ENCODE assay signal across 11 cellular contexts in genomic region chrX:23900220-23900797, GRCh38. TPM values are rescaled to one million over a fixed set of nuclear protein-coding genes. Genes with fewer than 3 reads are reported as not detected.
A peak's percentile ranks its signal among the peaks of the same experiment; 100 is the strongest.
DNase-seq lines count a peak whose midpoint lies in the region; ATAC-seq and TF ChIP-seq lines count a peak whose summit lies in the region.
"Had no signal": no experiment of that assay in that cellular context is flagged by ENCODE, and none has a peak within 500 bp of the region (broad histone marks: within the 10 kb centered on the region; RNA-seq: fewer than 3 reads in every experiment).

No MANE protein-coding gene starts in this region.

- H3K36me3 ChIP-seq in SJSA1: no peaks in the 10 kb centered on the region
- H3K36me3 ChIP-seq in left ventricle myocardium inferior: no peaks in the 10 kb centered on the region
- no peaks in the 10 kb centered on the region for H3K36me3 ChIP-seq in stomach
- H3K36me3 ChIP-seq: prostate gland had no signal

- no peaks in the 10 kb centered on the region for H3K27me3 Mint-ChIP-seq in effector memory CD8-positive, alpha-beta T cell

- ATAC-seq in HG02884 (IDR thresholded peaks at IDR 0.05; ENCODE audit: unreplicated experiment): no peak
- ATAC-seq in effector memory CD8-positive, alpha-beta T cell (replicated peaks): no peak

- no peak for TF ChIP-seq POLR2A in stomach (IDR thresholded peaks at IDR 0.05)

- peaks cover 52% of the 10 kb centered on the region for H3K4me1 ChIP-seq in SJSA1 (replicated peaks)
- H3K4me1 ChIP-seq in left ventricle myocardium inferior: peaks cover 35% of the 10 kb centered on the region
- peaks cover 0 to 52% (median 17%) of the 10 kb centered on the region in 4 donors for H3K4me1 ChIP-seq in stomach
- H3K4me1 ChIP-seq: prostate gland had no signal

- no peaks in the 10 kb centered on the region for H3K4me1 Mint-ChIP-seq in effector memory CD8-positive, alpha-beta T cell (ENCODE audit: low read depth in 2 of 2)

- no peaks in the 10 kb centered on the region for H3K9me3 Mint-ChIP-seq in effector memory CD8-positive, alpha-beta T cell
- H3K9me3 Mint-ChIP-seq: activated T-cell treated with anti-CD3 and anti-CD28 coated beads, Interleukin-2, amount 50 U/mL, for 72 hours had no signal

- no peak for TF ChIP-seq EP300 in stomach (IDR thresholded peaks at IDR 0.05)

- 57 to 73% (median 64%) methylated on average over 9 to 12 of the region's 12 CpGs for WGBS in stomach, 5 donors

- H3K4me3 Mint-ChIP-seq in effector memory CD8-positive, alpha-beta T cell: no peak overlapping the region
- H3K4me3 Mint-ChIP-seq: activated T-cell treated with anti-CD3 and anti-CD28 coated beads, Interleukin-2, amount 50 U/mL, for 72 hours had no signal

- no peak overlapping the region for H3K27ac Mint-ChIP-seq in effector memory CD8-positive, alpha-beta T cell
- H3K27ac Mint-ChIP-seq: activated T-cell treated with anti-CD3 and anti-CD28 coated beads, Interleukin-2, amount 50 U/mL, for 72 hours had no signal

- no peak overlapping the region for H3K4me3 ChIP-seq in SJSA1
- no peak overlapping the region for H3K4me3 ChIP-seq in left ventricle myocardium inferior
- no peak overlapping the region for H3K4me3 ChIP-seq in stomach
- H3K4me3 ChIP-seq: prostate gland had no signal

- H3K27ac ChIP-seq in SJSA1 (peak overlapping the region; percentile 74), left ventricle myocardium inferior (replicated peaks) (peak overlapping the region; percentile 81), stomach (peak overlapping the region; percentile 7 to 79 (median 74))

- TF ChIP-seq CTCF in left ventricle myocardium inferior (IDR thresholded peaks at IDR 0.05; ENCODE audit: borderline replicate concordance) (no peak), stomach (IDR thresholded peaks at IDR 0.05) (no peak)

- H3K36me3 Mint-ChIP-seq in effector memory CD8-positive, alpha-beta T cell (ENCODE audit: insufficient read depth): no peaks in the 10 kb centered on the region

- peak; percentile 35 for DNase-seq in HCEC 1CT
- DNase-seq in SJSA1 (ENCODE audit: low read depth in 1 of 2, low spot score in 2 of 2): no peak
- no peak for DNase-seq in left ventricle myocardium inferior
- no peak for DNase-seq in stomach
- no peak for DNase-seq in stimulated activated naive CD4-positive, alpha-beta T cell (lab: John Stamatoyannopoulos, UW)
- DNase-seq in effector memory CD8-positive, alpha-beta T cell: no peak
- DNase-seq in NCI-H1930 (lab: John Stamatoyannopoulos, UW): no peak
- DNase-seq: activated T-cell treated with anti-CD3 and anti-CD28 coated beads, Interleukin-2, amount 50 U/mL, for 72 hours; DMS153 had no signal

- H3K9me3 ChIP-seq in SJSA1 (replicated peaks): no peaks in the 10 kb centered on the region
- H3K9me3 ChIP-seq in left ventricle myocardium inferior (replicated peaks): no peaks in the 10 kb centered on the region
- H3K9me3 ChIP-seq in stomach: no peaks in the 10 kb centered on the region
- H3K9me3 ChIP-seq: prostate gland had no signal

- intact Hi-C loops in left ventricle myocardium inferior (cut with micrococcal nuclease): loop anchor here (5.0 to 10.0 kb wide), 3 partner anchors 118 to 206 kb away; partner anchors contain the start of gene SAT1
- intact Hi-C loops in stomach (cut with DNase I; ENCODE audit: low total_unique reads): loop anchor here (10.0 kb wide), 1 partner anchor 206 kb away; no protein-coding TSS in a partner anchor

- H3K27me3 ChIP-seq in SJSA1 (replicated peaks) (no peaks in the 10 kb centered on the region), left ventricle myocardium inferior (ENCODE audit: low read depth) (no peaks in the 10 kb centered on the region), stomach (peaks cover 0 to 3% (median 0%) of the 10 kb centered on the region in 3 donors)

RNA-seq across cellular contexts. Expression of gene APOO, which starts 7.4 kb away (rescaled TPM):
- total RNA-seq in SJSA1 (2014; rRNA removed; shearing (Covaris generic)): 28.0 and 39.4 TPM in 2 replicates
- total RNA-seq in left ventricle myocardium inferior: 102 TPM
- 10 to 100 TPM in 3 of 5 donors, 1 to 10 TPM in 2; 2.0 to 22.3 (median 12.3) TPM for total RNA-seq in stomach
- 10 to 100 TPM; 16.4 to 29.4 (median 19.4) TPM for polyA plus RNA-seq in stomach

RNA-seq across cellular contexts. Expression of gene CXorf58, which starts 7.5 kb away (rescaled TPM):
- not detected in 2 replicates for total RNA-seq in SJSA1 (2014; rRNA removed; shearing (Covaris generic))
- total RNA-seq in left ventricle myocardium inferior: 0.49 TPM
- not detected for total RNA-seq in stomach
- polyA plus RNA-seq in stomach: under 1 TPM in 1 of 3 donors, not detected in 2; 0.05 TPM
- total RNA-seq: activated T-cell treated with anti-CD3 and anti-CD28 coated beads, Interleukin-2, amount 50 U/mL, for 72 hours had no signal
